Comparison of ENCODE assay signal across 15 cellular contexts in genomic region chr12:132432126-132432525, GRCh38.
"Had no signal": no experiment of that assay in that cellular context is flagged by ENCODE, and none has a peak within 500 bp of the region (broad histone marks: within the 10 kb centered on the region; RNA-seq: fewer than 3 reads in every experiment).

No MANE protein-coding gene starts in this region.

- ATAC-seq: stimulated activated effector memory CD8-positive, alpha-beta T cell treated with anti-CD3 and anti-CD28 coated beads, Interleukin-12 subunit alpha, Interleukin-12 subunit beta, amount 100 ng/mL, for 72 hours; stimulated activated naive CD8-positive, alpha-beta T cell treated with anti-CD3 and anti-CD28 coated beads, Interleukin-15, Interleukin-2, amounts not matched to agents 100 U/mL and 50 U/mL, for 24 hours; upper lobe of right lung had no signal

- H3K36me3 ChIP-seq: colonic mucosa, heart left ventricle, tibial artery, upper lobe of right lung had no signal

- H3K36me3 Mint-ChIP-seq: naive B cell; stimulated activated effector memory CD8-positive, alpha-beta T cell treated with anti-CD3 and anti-CD28 coated beads, Interleukin-12 subunit alpha, Interleukin-12 subunit beta, amount 100 ng/mL, for 72 hours had no signal

- H3K27me3 Mint-ChIP-seq: naive B cell had no signal

- H3K27ac Mint-ChIP-seq: nephron progenitor cell; stimulated activated effector memory CD8-positive, alpha-beta T cell treated with anti-CD3 and anti-CD28 coated beads, Interleukin-12 subunit alpha, Interleukin-12 subunit beta, amount 100 ng/mL, for 72 hours had no signal

- H3K9me3 Mint-ChIP-seq: stimulated activated effector memory CD8-positive, alpha-beta T cell treated with anti-CD3 and anti-CD28 coated beads, Interleukin-12 subunit alpha, Interleukin-12 subunit beta, amount 100 ng/mL, for 72 hours had no signal

- H3K4me2 ChIP-seq: smooth muscle cell had no signal

- DNase-seq: colonic mucosa; effector CD8-positive, alpha-beta T cell; foreskin melanocyte; kidney glomerular epithelial cell; mesendoderm; naive B cell; nephron progenitor cell; stimulated activated CD4-positive, alpha-beta T cell treated with anti-CD3 and anti-CD28 coated beads, Interleukin-2, amount 100 ng/mL, for 48 hours; stimulated activated naive CD8-positive, alpha-beta T cell treated with anti-CD3 and anti-CD28 coated beads, Interleukin-15, Interleukin-2, amounts not matched to agents 100 U/mL and 50 U/mL, for 24 hours; tibial artery; upper lobe of right lung had no signal

- FAIRE-seq: islet of Langerhans had no signal

- H3K4me3 ChIP-seq: colonic mucosa, heart left ventricle, smooth muscle cell, tibial artery, upper lobe of right lung had no signal

- H3K27ac ChIP-seq: colonic mucosa, heart left ventricle, tibial artery, upper lobe of right lung had no signal

- H3K9me3 ChIP-seq: colonic mucosa, heart left ventricle, tibial artery, upper lobe of right lung had no signal

- H3K27me3 ChIP-seq: colonic mucosa had no signal

- H3K4me3 Mint-ChIP-seq: nephron progenitor cell; stimulated activated effector memory CD8-positive, alpha-beta T cell treated with anti-CD3 and anti-CD28 coated beads, Interleukin-12 subunit alpha, Interleukin-12 subunit beta, amount 100 ng/mL, for 72 hours had no signal
